ENCODE assay signal across 21 cellular contexts in genomic region chr9:389758-390157, GRCh38.
"Had no signal": no experiment of that assay in that cellular context is flagged by ENCODE, and none has a peak within 500 bp of the region (broad histone marks: within the 10 kb centered on the region; RNA-seq: fewer than 3 reads in every experiment).

No MANE protein-coding gene starts in this region.

- H3K27ac ChIP-seq: colonic mucosa, dorsolateral prefrontal cortex, esophagus muscularis mucosa, gastroesophageal sphincter, parathyroid adenoma, vagina had no signal

- ATAC-seq: gastroesophageal sphincter, mucosa of descending colon, right cardiac atrium had no signal

- H3K9me3 Mint-ChIP-seq: activated CD4-positive, alpha-beta T cell treated with anti-CD3 and anti-CD28 coated beads, Interleukin-2, amount 10 ng/mL, durations not matched to agents 7 days and 5 days; activated naive CD8-positive, alpha-beta T cell treated with anti-CD3 and anti-CD28 coated beads, Interleukin-2, amount 10 ng/mL, durations not matched to agents 7 days and 5 days; activated T-helper 2 cell treated with anti-CD3 and anti-CD28 coated beads, Interferon-gamma antibody, Interleukin-2, Interleukin-4, amounts not matched to agents 10 μg/mL and 5 μg/mL and 100 μg/mL, durations not matched to agents 14 hours and 24 hours and 36 hours; nephron progenitor cell had no signal

- H2AFZ ChIP-seq: parathyroid adenoma had no signal

- DNase-seq: activated CD4-positive, alpha-beta T cell treated with anti-CD3 and anti-CD28 coated beads, Interleukin-2, amount 10 ng/mL, durations not matched to agents 7 days and 5 days; activated CD4-positive, CD25-positive, alpha-beta regulatory T cell treated with anti-CD3 and anti-CD28 coated beads, Interleukin-2, amount 50 U/mL, for 72 hours; activated naive CD4-positive, alpha-beta T cell treated with Interleukin-2 at 50 U/mL for 16 hours; activated naive CD8-positive, alpha-beta T cell treated with anti-CD3 and anti-CD28 coated beads, Interleukin-2, amount 10 ng/mL, durations not matched to agents 7 days and 5 days; activated T-cell treated with anti-CD3 and anti-CD28 coated beads, Interleukin-2, amount 50 U/mL, for 1 hour; amygdala; colonic mucosa; dorsolateral prefrontal cortex; head of caudate nucleus; hypothalamus; mesendoderm; mucosa of descending colon; nephron progenitor cell; right cardiac atrium; stimulated activated CD4-positive, alpha-beta T cell treated with anti-CD3 and anti-CD28 coated beads, Interleukin-12 subunit alpha, Interleukin-12 subunit beta, amount 100 ng/mL, for 4 hours; stimulated activated CD4-positive, alpha-beta T cell treated with anti-CD3 and anti-CD28 coated beads, Interleukin-1b, Interleukin-23, amount 100 ng/mL, for 48 hours had no signal

- H3K9ac ChIP-seq: parathyroid adenoma had no signal

- H3K4me3 Mint-ChIP-seq: activated CD4-positive, alpha-beta T cell treated with anti-CD3 and anti-CD28 coated beads, Interleukin-2, amount 10 ng/mL, durations not matched to agents 7 days and 5 days; activated naive CD8-positive, alpha-beta T cell treated with anti-CD3 and anti-CD28 coated beads, Interleukin-2, amount 10 ng/mL, durations not matched to agents 7 days and 5 days; nephron progenitor cell had no signal

- H3K4me1 ChIP-seq: colonic mucosa, parathyroid adenoma, vagina had no signal

- H3K27ac Mint-ChIP-seq: activated CD4-positive, alpha-beta T cell treated with anti-CD3 and anti-CD28 coated beads, Interleukin-2, amount 10 ng/mL, durations not matched to agents 7 days and 5 days; activated naive CD8-positive, alpha-beta T cell treated with anti-CD3 and anti-CD28 coated beads, Interleukin-2, amount 10 ng/mL, durations not matched to agents 7 days and 5 days; activated T-helper 2 cell treated with anti-CD3 and anti-CD28 coated beads, Interferon-gamma antibody, Interleukin-2, Interleukin-4, amounts not matched to agents 10 μg/mL and 5 μg/mL and 100 μg/mL, durations not matched to agents 14 hours and 24 hours and 36 hours; nephron progenitor cell had no signal

- H3K36me3 ChIP-seq: colonic mucosa, vagina had no signal

- H3K4me1 Mint-ChIP-seq: activated CD4-positive, alpha-beta T cell treated with anti-CD3 and anti-CD28 coated beads, Interleukin-2, amount 10 ng/mL, durations not matched to agents 7 days and 5 days; activated naive CD8-positive, alpha-beta T cell treated with anti-CD3 and anti-CD28 coated beads, Interleukin-2, amount 10 ng/mL, durations not matched to agents 7 days and 5 days had no signal

- H3K79me2 ChIP-seq: parathyroid adenoma had no signal

- H3K27me3 ChIP-seq: colonic mucosa, esophagus muscularis mucosa, gastroesophageal sphincter, vagina had no signal

- H3K9me3 ChIP-seq: colonic mucosa, esophagus muscularis mucosa, gastroesophageal sphincter, mucosa of descending colon, vagina had no signal

- H3K27me3 Mint-ChIP-seq: activated CD4-positive, alpha-beta T cell treated with anti-CD3 and anti-CD28 coated beads, Interleukin-2, amount 10 ng/mL, durations not matched to agents 7 days and 5 days; activated naive CD8-positive, alpha-beta T cell treated with anti-CD3 and anti-CD28 coated beads, Interleukin-2, amount 10 ng/mL, durations not matched to agents 7 days and 5 days had no signal

- H3K4me3 ChIP-seq: colonic mucosa, dorsolateral prefrontal cortex, esophagus muscularis mucosa, gastroesophageal sphincter, mucosa of descending colon, vagina had no signal
